ENCODE assay signal across 14 cellular contexts in the genomic region with DNA sequence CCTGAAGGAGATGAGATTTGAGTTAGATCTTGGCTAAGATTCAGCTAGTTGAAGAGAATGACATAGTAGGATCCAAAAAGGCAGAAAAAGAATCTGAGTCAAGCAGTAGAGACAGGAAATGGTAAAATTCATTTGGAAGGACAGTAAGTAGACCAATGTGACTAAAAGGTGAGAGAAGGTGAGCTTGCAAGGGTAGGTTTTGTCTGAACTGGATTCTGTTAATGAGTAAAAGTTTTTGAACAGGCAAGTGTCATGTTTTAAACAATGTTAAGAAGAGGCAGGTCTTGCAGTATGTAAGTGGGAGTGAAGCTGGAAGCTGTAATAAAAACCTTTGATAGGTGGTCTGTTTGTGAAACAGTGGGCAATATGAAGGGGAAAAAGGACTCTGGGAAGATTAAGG. TPM values are rescaled to one million over a fixed set of nuclear protein-coding genes. Genes with fewer than 3 reads are reported as not detected.
DNase-seq lines count a peak whose midpoint lies in the region; ATAC-seq and TF ChIP-seq lines count a peak whose summit lies in the region.
"Had no signal": no experiment of that assay in that cellular context is flagged by ENCODE, and none has a peak within 500 bp of the region (broad histone marks: within the 10 kb centered on the region; RNA-seq: fewer than 3 reads in every experiment).

No MANE protein-coding gene starts in this region.

- no peaks in the 10 kb centered on the region for H4K20me1 ChIP-seq in hepatocyte (ENCODE audit: insufficient read depth, poor library complexity, severe bottlenecking)

- intact Hi-C loops in right lobe of liver (cut with DNase I) = no loop called here
- intact Hi-C loops in MCF 10A (cut with micrococcal nuclease) = no loop called here

- DNase-seq in DMS53 (lab: John Stamatoyannopoulos, UW) (peak; percentile 32), DMS53 treated with DMSO at 0.1 percent for 48 hours (lab: John Stamatoyannopoulos, UW; ENCODE audit: unreplicated experiment) (no peak), hepatocyte (ENCODE audit: low spot score) (no peak), right lobe of liver (no peak), type B pancreatic cell (ENCODE audit: extremely low spot score, unreplicated experiment) (no peak), MCF 10A (ENCODE audit: unreplicated experiment) (no peak), SHP77 (lab: John Stamatoyannopoulos, UW) (no peak)
- DNase-seq: AML-193; CD4-positive, alpha-beta T cell had no signal

- H3K27me3 Mint-ChIP-seq in type B pancreatic cell (no peaks in the 10 kb centered on the region), MCF 10A (ENCODE audit: insufficient read depth, unreplicated experiment) (peaks cover 16% of the 10 kb centered on the region)
- H3K27me3 Mint-ChIP-seq: CD4-positive, alpha-beta T cell had no signal

- H3K9me3 ChIP-seq in hepatocyte (ENCODE audit: low read depth) = no peaks in the 10 kb centered on the region
- no peaks in the 10 kb centered on the region for H3K9me3 ChIP-seq in right lobe of liver
- H3K9me3 ChIP-seq: A549, HAP-1 had no signal

- ATAC-seq in right lobe of liver (peak in 3 of 4 donors; percentile 12 to 42 (median 41)), GM18519 (IDR thresholded peaks at IDR 0.05; ENCODE audit: low FRiP score, unreplicated experiment) (no peak)
- ATAC-seq: A549 had no signal

- H3K4me2 ChIP-seq in hepatocyte = no peak overlapping the region
- H3K4me2 ChIP-seq: A549 had no signal

- H3K4me1 Mint-ChIP-seq in type B pancreatic cell (ENCODE audit: unreplicated experiment) (peaks cover 8% of the 10 kb centered on the region), MCF 10A (ENCODE audit: insufficient read depth, unreplicated experiment) (peaks cover 5% of the 10 kb centered on the region)

- POLR2A ChIA-PET in MCF 10A (lab: Yijun Ruan, JAX) = interaction anchor here (0.6 to 0.7 kb wide), 2 partner anchors 42 to 370 kb away, joined by 3 read pairs; no protein-coding TSS in a partner anchor

- no TSS peak for BruUV-seq in MCF 10A (replicated peaks; lab: Mats Ljungman, UMichigan)

- H3K36me3 Mint-ChIP-seq in type B pancreatic cell (no peaks in the 10 kb centered on the region), MCF 10A (ENCODE audit: insufficient read depth, unreplicated experiment) (no peaks in the 10 kb centered on the region)

- H3K79me2 ChIP-seq in hepatocyte = no peaks in the 10 kb centered on the region

- H3K27ac ChIP-seq in hepatocyte = peak overlapping the region; percentile 25
- no peak overlapping the region for H3K27ac ChIP-seq in right lobe of liver
- H3K27ac ChIP-seq: 22Rv1, A549, C4-2B had no signal

- H3K4me1 ChIP-seq in hepatocyte (ENCODE audit: insufficient read depth) (peaks cover 6% of the 10 kb centered on the region), right lobe of liver (peaks cover 0 to 20% (median 4%) of the 10 kb centered on the region in 4 donors)
- H3K4me1 ChIP-seq: A549, HAP-1 had no signal

- H3K9me3 Mint-ChIP-seq in type B pancreatic cell (no peaks in the 10 kb centered on the region), MCF 10A (ENCODE audit: unreplicated experiment) (no peaks in the 10 kb centered on the region)

- H2AFZ ChIP-seq in hepatocyte = no peak overlapping the region

- TF ChIP-seq POLR2A in right lobe of liver (IDR thresholded peaks at IDR 0.05) = no peak

- H3K36me3 ChIP-seq in hepatocyte (replicated peaks; ENCODE audit: insufficient read depth, low read depth) (no peaks in the 10 kb centered on the region), right lobe of liver (no peaks in the 10 kb centered on the region)
- H3K36me3 ChIP-seq: HAP-1 had no signal

- H3K27me3 ChIP-seq in hepatocyte (no peaks in the 10 kb centered on the region), right lobe of liver (no peaks in the 10 kb centered on the region)

- CTCF ChIA-PET in MCF 10A (lab: Yijun Ruan, JAX) = interaction anchor here (0.5 to 0.6 kb wide), 2 partner anchors 623 to 727 kb away, joined by 3 read pairs; no protein-coding TSS in a partner anchor

- no peak for TF ChIP-seq CTCF in hepatocyte (IDR thresholded peaks at IDR 0.05; ENCODE audit: poor library complexity)
- no peak for TF ChIP-seq CTCF in right lobe of liver (IDR thresholded peaks at IDR 0.05)
- TF ChIP-seq CTCF in type B pancreatic cell (conservative IDR thresholded peaks at IDR 0.05) = no peak
- no peak for TF ChIP-seq CTCF in MCF 10A (IDR thresholded peaks at IDR 0.05; ENCODE audit: unreplicated experiment)

- no peaks in the 10 kb centered on the region for H3K9me2 ChIP-seq in hepatocyte (replicated peaks; ENCODE audit: insufficient read depth)

- H3K4me3 ChIP-seq in hepatocyte (no peak overlapping the region), right lobe of liver (no peak overlapping the region)
- H3K4me3 ChIP-seq: A549, HAP-1 had no signal

- no peak overlapping the region for H3K4me3 Mint-ChIP-seq in type B pancreatic cell
- no peak overlapping the region for H3K4me3 Mint-ChIP-seq in MCF 10A (ENCODE audit: unreplicated experiment)
- H3K4me3 Mint-ChIP-seq: CD4-positive, alpha-beta T cell had no signal

- peak overlapping the region; percentile 3 for H3K27ac Mint-ChIP-seq in type B pancreatic cell
- no peak overlapping the region for H3K27ac Mint-ChIP-seq in MCF 10A (ENCODE audit: low read depth, unreplicated experiment)
- H3K27ac Mint-ChIP-seq: CD4-positive, alpha-beta T cell had no signal

RNA-seq across cellular contexts. Expression of a gene that starts 58.6 kb away (rescaled TPM):
- total RNA-seq in hepatocyte = 18.8 and 31.4 TPM in 2 replicates
- polyA plus RNA-seq in hepatocyte = 8.0 and 8.5 TPM in 2 replicates
- 100 to 1,000 TPM in 1 of 6 experiments, 10 to 100 TPM in 5; 39.7 to 112 (median 56.5) TPM for total RNA-seq in right lobe of liver
- 24.5 and 28.0 TPM in 2 replicates for total RNA-seq in type B pancreatic cell (ENCODE audit: low replicate concordance)
- not detected in 2 replicates for total RNA-seq in MCF 10A (2022)
- total RNA-seq: CD4-positive, alpha-beta T cell had no signal

Comparison
In these comparisons a context has a peak if more than half of its experiments do, and no peak if none do; other contexts are left out.
1. RNA of a gene that starts 58.6 kb away (total RNA-seq): 39.7 to 112 TPM in right lobe of liver, 18.8 to 31.4 TPM in hepatocyte and 24.5 to 28.0 TPM in type B pancreatic cell; not detected in MCF 10A; every median in the first group is over 10 times any median in the second.